In the genomic region with DNA sequence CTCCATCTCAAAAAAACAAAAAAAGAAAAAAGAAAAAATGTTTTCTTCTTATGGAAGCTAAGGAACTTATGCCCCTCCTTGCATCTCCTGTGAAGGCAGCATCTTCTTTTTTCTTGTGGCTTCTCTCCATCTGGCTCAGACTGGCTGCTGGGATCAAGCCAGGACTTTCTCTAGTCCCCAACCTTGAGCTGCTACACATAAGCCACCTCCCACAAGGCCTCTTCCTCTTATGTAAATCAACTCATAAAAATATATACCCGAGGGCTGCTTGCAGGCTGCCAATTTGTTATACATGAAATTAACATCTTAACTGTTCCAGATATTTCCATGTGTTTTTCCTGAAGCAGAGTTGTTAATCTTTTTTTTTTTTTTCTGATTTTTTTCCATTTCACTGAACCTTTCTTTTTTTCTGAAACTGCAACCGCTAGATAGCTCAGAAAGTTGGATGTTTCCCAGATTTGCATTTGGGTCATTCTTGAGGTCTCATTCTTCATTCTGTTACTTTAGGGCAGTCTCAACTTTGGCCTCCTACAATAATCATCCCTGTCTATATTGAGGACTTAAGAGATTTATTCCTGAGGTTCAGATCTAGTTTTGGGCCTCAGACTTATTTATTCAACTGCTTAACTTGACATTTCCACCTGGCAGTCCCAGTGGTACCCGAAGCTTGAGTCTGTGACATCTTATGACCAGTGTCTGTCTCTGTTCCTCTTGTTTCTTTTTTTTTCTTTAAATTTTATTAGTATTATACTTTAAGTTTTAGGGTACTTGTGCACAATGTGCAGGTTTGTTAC, we compare ENCODE assay signal across 9 cellular contexts. TPM values are rescaled to one million over a fixed set of nuclear protein-coding genes. Genes with fewer than 3 reads are reported as not detected.
DNase-seq lines count a peak whose midpoint lies in the region; ATAC-seq, FAIRE-seq and TF ChIP-seq lines count a peak whose summit lies in the region.
"Had no signal": no experiment of that assay in that cellular context is flagged by ENCODE, and none has a peak within 500 bp of the region (broad histone marks: within the 10 kb centered on the region; RNA-seq: fewer than 3 reads in every experiment).

No MANE protein-coding gene starts in this region.

- H3K9me3 ChIP-seq in vagina: no peaks in the 10 kb centered on the region

- peak; percentile 83 for ATAC-seq in GM21723 (IDR thresholded peaks at IDR 0.05; ENCODE audit: unreplicated experiment)

- H3K4me3 ChIP-seq in GM08714 (ENCODE audit: low read length) (peak overlapping the region; percentile 22; the same call in 1 of the 2 replicates), vagina (no peak overlapping the region)
- H3K4me3 ChIP-seq: dorsolateral prefrontal cortex had no signal

- intact Hi-C loops in vagina (cut with DNase I): no loop called here

- no peaks in the 10 kb centered on the region for H3K27me3 ChIP-seq in vagina
- H3K27me3 ChIP-seq: dorsolateral prefrontal cortex had no signal

- H3K27ac ChIP-seq in vagina: peak overlapping the region; percentile 20

- peaks cover 28% of the 10 kb centered on the region for H3K4me1 ChIP-seq in vagina

- TF ChIP-seq CTCF in vagina (IDR thresholded peaks at IDR 0.05) (no peak), D721Med (IDR thresholded peaks at IDR 0.05; ENCODE audit: insufficient read depth, missing control alignments) (no peak)

- TF ChIP-seq POLR2A in vagina (IDR thresholded peaks at IDR 0.05): no peak

- no peak for FAIRE-seq in D721Med (lab: Jason Lieb, UNC)

- no peaks in the 10 kb centered on the region for H3K36me3 ChIP-seq in vagina

- DNase-seq in MV-4-11 (lab: John Stamatoyannopoulos, UW): peak; percentile 6
- peak; percentile 72 for DNase-seq in fibroblast of peridontal ligament (ENCODE audit: extremely low read depth)
- DNase-seq in vagina (ENCODE audit: extremely low spot score in 2 of 2): no peak
- DNase-seq in KG1 (lab: John Stamatoyannopoulos, UW): no peak
- DNase-seq in D721Med (ENCODE audit: insufficient read length, low spot score): no peak
- no peak for DNase-seq in HT-29 (ENCODE audit: low spot score)

RNA-seq across cellular contexts. Expression of gene SNX25, which starts 10.3 kb away (rescaled TPM):
- 13.0 TPM for total RNA-seq in vagina
- 3.3 and 4.8 TPM in 2 replicates for total RNA-seq in HT-29 (2014; rRNA removed; shearing (Covaris generic))

RNA-seq across cellular contexts. Expression of gene CFAP97, which starts 15.9 kb away (rescaled TPM):
- total RNA-seq in vagina: 28.5 TPM
- 7.1 and 8.0 TPM in 2 replicates for total RNA-seq in HT-29 (2014; rRNA removed; shearing (Covaris generic))

Comparison
In these comparisons a context has a peak if more than half of its experiments do, and no peak if none do; other contexts are left out.
1. DNase-seq: peak in MV-4-11 (single experiment) and fibroblast of peridontal ligament (single experiment); none in vagina (0 of 2), KG1 (single experiment), D721Med (single experiment) and HT-29 (single experiment).